13 cellular contexts compared by ENCODE assay signal in the genomic region with DNA sequence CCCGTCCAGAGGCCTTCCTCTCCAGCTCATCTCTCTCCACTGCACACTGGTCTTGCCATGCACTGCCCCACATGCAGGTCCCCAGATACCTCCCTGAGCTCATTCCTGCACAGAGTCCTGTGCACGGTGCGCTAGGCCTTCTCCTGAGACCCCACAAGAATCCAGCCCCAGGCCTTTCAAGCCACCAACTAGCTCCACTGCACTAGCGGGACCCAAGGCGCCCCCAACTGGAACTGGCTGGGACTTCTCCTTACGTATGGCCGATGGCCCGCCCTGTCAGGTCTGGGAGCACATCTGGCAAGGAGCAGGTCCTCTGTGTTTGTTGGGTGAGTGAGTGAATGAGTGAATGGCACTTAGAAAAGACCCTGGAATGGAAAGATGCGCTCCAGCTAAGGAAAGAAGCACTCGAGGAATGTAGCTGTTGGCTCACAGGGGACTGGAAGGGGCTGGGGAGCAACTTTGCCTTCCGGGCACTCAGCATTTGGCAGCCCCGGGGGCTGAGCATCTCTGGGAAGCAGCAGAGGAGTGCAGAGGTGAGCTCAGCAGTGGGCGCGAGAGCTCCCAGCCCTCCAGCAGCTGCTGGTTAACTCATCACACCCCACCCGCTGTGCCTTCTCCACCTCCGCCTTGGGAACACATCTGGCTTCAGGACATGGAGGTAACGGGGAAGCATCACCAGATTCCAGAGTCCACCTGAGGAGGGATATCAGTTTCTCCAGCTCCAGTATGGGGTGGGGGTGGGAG.
DNase-seq lines count a peak whose midpoint lies in the region; ATAC-seq and TF ChIP-seq lines count a peak whose summit lies in the region.
"Had no signal": no experiment of that assay in that cellular context is flagged by ENCODE, and none has a peak within 500 bp of the region (broad histone marks: within the 10 kb centered on the region; RNA-seq: fewer than 3 reads in every experiment).

No MANE protein-coding gene starts in this region.

- H3K9me3 ChIP-seq in heart right ventricle (no peaks in the 10 kb centered on the region), esophagus muscularis mucosa (no peaks in the 10 kb centered on the region), testis (no peaks in the 10 kb centered on the region)
- H3K9me3 ChIP-seq: spleen had no signal

- 78 to 81% methylated on average over 17 of the region's 17 CpGs for WGBS in heart right ventricle, 2 donors
- WGBS in esophagus muscularis mucosa = 81% methylated on average over 16 of the region's 17 CpGs
- WGBS in testis, 2 donors = 80 to 84% methylated on average over 16 of the region's 17 CpGs

- TF ChIP-seq CTCF in heart right ventricle (IDR thresholded peaks at IDR 0.05) = no peak
- peak in 1 of 3 experiments; percentile 22 for TF ChIP-seq CTCF in esophagus muscularis mucosa (IDR thresholded peaks at IDR 0.05)
- peak in 2 of 3 experiments; percentile 22 to 32 for TF ChIP-seq CTCF in testis (IDR thresholded peaks at IDR 0.05)

- TF ChIP-seq POLR2A in esophagus muscularis mucosa (IDR thresholded peaks at IDR 0.05; ENCODE audit: low read depth) (no peak), testis (IDR thresholded peaks at IDR 0.05) (no peak)

- intact Hi-C loops in Right ventricle myocardium inferior (cut with DNase I) = loop anchor here (1.0 to 5.0 kb wide), 2 partner anchors 45 to 131 kb away; no protein-coding TSS in a partner anchor
- intact Hi-C loops in heart right ventricle (cut with DNase I) = loop anchor here in 2 of 10 donors (10.0 kb wide), 1 partner anchor 224 kb away; a partner anchor contains a TSS
- intact Hi-C loops in esophagus muscularis mucosa (cut with DNase I) = loop anchor here (10.0 kb wide), 1 partner anchor 106 kb away; no protein-coding TSS in a partner anchor
- intact Hi-C loops in testis (cut with DNase I; ENCODE audit: low total_unique reads) = no loop called here

- H3K4me3 ChIP-seq in heart right ventricle (no peak overlapping the region), esophagus muscularis mucosa (no peak overlapping the region), testis (no peak overlapping the region)
- H3K4me3 ChIP-seq: lung, spleen had no signal

- H3K36me3 ChIP-seq in heart right ventricle = peaks cover 0 to 4% (median 0%) of the 10 kb centered on the region in 9 donors
- peaks cover 0 to 18% (median 9%) of the 10 kb centered on the region in 4 donors for H3K36me3 ChIP-seq in esophagus muscularis mucosa
- no peaks in the 10 kb centered on the region for H3K36me3 ChIP-seq in testis (ENCODE audit: low read depth, missing control alignments)
- H3K36me3 ChIP-seq: spleen had no signal

- ATAC-seq in Right ventricle myocardium inferior (no peak), heart right ventricle (no peak), HG02970 (IDR thresholded peaks at IDR 0.05; ENCODE audit: low FRiP score, unreplicated experiment) (no peak), HG03045 (IDR thresholded peaks at IDR 0.05; ENCODE audit: unreplicated experiment) (no peak)

- TF ChIP-seq EP300 in esophagus muscularis mucosa (IDR thresholded peaks at IDR 0.05) = no peak

- peaks cover 0 to 6% (median 0%) of the 10 kb centered on the region in 9 donors for H3K4me1 ChIP-seq in heart right ventricle
- peaks cover 11 to 23% (median 18%) of the 10 kb centered on the region in 4 donors for H3K4me1 ChIP-seq in esophagus muscularis mucosa
- H3K4me1 ChIP-seq in testis = no peaks in the 10 kb centered on the region
- H3K4me1 ChIP-seq: spleen had no signal

- H3K27me3 ChIP-seq in heart right ventricle (no peaks in the 10 kb centered on the region), esophagus muscularis mucosa (no peaks in the 10 kb centered on the region), testis (no peaks in the 10 kb centered on the region)
- H3K27me3 ChIP-seq: spleen had no signal

- H3K27ac ChIP-seq in heart right ventricle (no peak overlapping the region), esophagus muscularis mucosa (replicated peaks in 1 of 4) (peak overlapping the region in 3 of 4 donors; percentile 10 to 47 (median 45)), testis (no peak overlapping the region)
- H3K27ac ChIP-seq: spleen had no signal

- DNase-seq in Right ventricle myocardium inferior (ENCODE audit: missing footprints) (peak; percentile 49), heart right ventricle (no peak), OCI-M1 (lab: John Stamatoyannopoulos, UW) (peak; percentile 59), esophagus muscularis mucosa (ENCODE audit: extremely low spot score) (no peak), testis (no peak), middle frontal gyrus (ENCODE audit: extremely low spot score, low spot score) (no peak)
- DNase-seq: CD4-positive, alpha-beta memory T cell; NCI-H510A treated with DMSO at 0.1 percent for 48 hours; spleen; stimulated activated naive CD8-positive, alpha-beta T cell treated with anti-CD3 and anti-CD28 coated beads, Interleukin-15, amount 100 ng/mL, for 72 hours had no signal

Comparison
In these comparisons a context has a peak if more than half of its experiments do, and no peak if none do; other contexts are left out.
1. DNase-seq: peak in Right ventricle myocardium inferior (single experiment) and OCI-M1 (single experiment); none in heart right ventricle (0 of 2), esophagus muscularis mucosa (single experiment), testis (single experiment) and middle frontal gyrus (single experiment).
2. H3K27ac ChIP-seq: peak in esophagus muscularis mucosa (3 of 4); none in heart right ventricle (0 of 10) and testis (0 of 2).
3. CTCF ChIP-seq: peak in testis (2 of 3); none in heart right ventricle (0 of 9).